Comparison of ENCODE assay signal across 8 cellular contexts in genomic region chr16:68310441-68311315, GRCh38. TPM values are rescaled to one million over a fixed set of nuclear protein-coding genes. Genes with fewer than 3 reads are reported as not detected.
A peak's percentile ranks its signal among the peaks of the same experiment; 100 is the strongest.
DNase-seq lines count a peak whose midpoint lies in the region; ATAC-seq and TF ChIP-seq lines count a peak whose summit lies in the region.

Gene PRMT7, plus strand, starts transcription at chr16:68311019. Its CDS starts 4,961 bp downstream, at chr16:68315980.
Gene SLC7A6OS, minus strand, starts transcription at chr16:68310946. Its CDS starts 20 bp downstream, at chr16:68310926.

- peak; percentile 92 for ATAC-seq in GM18505 (IDR thresholded peaks at IDR 0.05; ENCODE audit: unreplicated experiment)
- ATAC-seq in HG02970 (IDR thresholded peaks at IDR 0.05; ENCODE audit: low FRiP score, unreplicated experiment) = peak; percentile 89

- H3K36me3 ChIP-seq in right atrium auricular region (peaks cover 5% of the 10 kb centered on the region), uterus (no peaks in the 10 kb centered on the region)

- intact Hi-C loops in uterus (cut with DNase I; ENCODE audit: low total_unique reads) = loop anchor here (5.0 kb wide), 1 partner anchor 48 kb away; the partner anchor contains the start of gene SLC7A6

- TF ChIP-seq CTCF in right atrium auricular region (IDR thresholded peaks at IDR 0.05) (peak in 1 of 2 donors; percentile 68), uterus (IDR thresholded peaks at IDR 0.05) (peak in 3 of 4 experiments; percentile 16 to 61 (median 40))

- TF ChIP-seq POLR2A in GM18505 (IDR thresholded peaks at IDR 0.05; ENCODE audit: borderline replicate concordance, extremely low read depth, insufficient read depth, insufficient read length) = peak; percentile 94
- TF ChIP-seq POLR2A in uterus (IDR thresholded peaks at IDR 0.05) = peak; percentile 38 to 70

- no peaks in the 10 kb centered on the region for H3K27me3 ChIP-seq in right atrium auricular region
- H3K27me3 ChIP-seq in uterus = no peaks in the 10 kb centered on the region

- H3K4me3 ChIP-seq in right atrium auricular region (peak within 1 kb of the TSS; percentile 58 to 88), uterus (peak within 1 kb of the TSS; percentile 67 to 88)

- H3K9me3 ChIP-seq in right atrium auricular region (no peaks in the 10 kb centered on the region), uterus (no peaks in the 10 kb centered on the region)

- DNase-seq in NCI-H187 treated with DMSO at 0.1 percent for 48 hours (lab: John Stamatoyannopoulos, UW) = peak; percentile 46
- peak; percentile 86 to 97 (median 91) for DNase-seq in T-helper 2 cell
- DNase-seq in right atrium auricular region (ENCODE audit: low spot score) = peak; percentile 86
- DNase-seq in pulmonary artery endothelial cell (ENCODE audit: low read depth, low spot score) = peak; percentile 66
- DNase-seq in uterus = peak; percentile 80 to 84

- H3K27ac ChIP-seq in angular gyrus (ENCODE audit: low read depth, low read length) (peak within 1 kb of the TSS; percentile 77), right atrium auricular region (peak within 1 kb of the TSS; percentile 69 to 80), uterus (peak within 1 kb of the TSS; percentile 74 to 77)

- H3K4me1 ChIP-seq in right atrium auricular region = peaks cover 0 to 27% of the 10 kb centered on the region in 2 donors
- peaks cover 6 to 13% of the 10 kb centered on the region in 2 donors for H3K4me1 ChIP-seq in uterus

RNA-seq across cellular contexts. Expression of gene PRMT7, which starts in this region (rescaled TPM):
- 10 to 100 TPM; 24.5 to 35.7 TPM for total RNA-seq in right atrium auricular region
- 32.9 and 48.4 TPM in 2 replicates for total RNA-seq in pulmonary artery endothelial cell
- 100 to 1,000 TPM in 1 of 4 donors, 10 to 100 TPM in 2, 1 to 10 TPM in 1; 8.2 to 111 (median 66.9) TPM for total RNA-seq in uterus

RNA-seq across cellular contexts. Expression of gene SLC7A6OS, which starts in this region (rescaled TPM):
- total RNA-seq in right atrium auricular region (1 to 10 TPM; 6.8 to 8.6 TPM), pulmonary artery endothelial cell (16.6 and 17.5 TPM in 2 replicates), uterus (10 to 100 TPM in 2 of 4 donors, 1 to 10 TPM in 2; 7.6 to 18.9 (median 13.4) TPM)

Comparison
In these comparisons a context has a peak if more than half of its experiments do, and no peak if none do; other contexts are left out.
1. Peak in every context shown above with its lines: DNase-seq, ATAC-seq, H3K4me3 ChIP-seq and H3K27ac ChIP-seq.